8 cellular contexts compared by ENCODE assay signal in genomic region chr12:53251477-53252348, GRCh38. TPM values are rescaled to one million over a fixed set of nuclear protein-coding genes. Genes with fewer than 3 reads are reported as not detected.
DNase-seq lines count a peak whose midpoint lies in the region; ATAC-seq, FAIRE-seq and TF ChIP-seq lines count a peak whose summit lies in the region.

No MANE protein-coding gene starts in this region.

- H3K9me3 ChIP-seq in HUES48 (ENCODE audit: control insufficient read depth, insufficient read depth, low read length), result no peaks in the 10 kb centered on the region
- H3K9me3 ChIP-seq in naive thymus-derived CD4-positive, alpha-beta T cell (ENCODE audit: control insufficient read depth in 2 of 3, low read length in 3 of 3), result no peaks in the 10 kb centered on the region
- no peaks in the 10 kb centered on the region for H3K9me3 ChIP-seq in stomach

- FAIRE-seq in D721Med (lab: Jason Lieb, UNC), result no peak

- WGBS in stomach, 5 donors, result 0 to 1% (median 0%) methylated on average over 21 to 51 of the region's 51 CpGs

- H3K4me1 ChIP-seq in HUES48 (ENCODE audit: control insufficient read depth, insufficient read depth, low read length) (peaks cover 12% of the 10 kb centered on the region), stomach (peaks cover 23 to 45% (median 31%) of the 10 kb centered on the region in 4 donors)
- H3K4me1 ChIP-seq in naive thymus-derived CD4-positive, alpha-beta T cell (ENCODE audit: control insufficient read depth in 2 of 2, insufficient read depth in 2 of 2, low read length in 2 of 2), result peaks cover 26 to 38% of the 10 kb centered on the region in 2 donors

- peak overlapping the region; percentile 84 to 97 (median 94) for H3K27ac Mint-ChIP-seq in naive thymus-derived CD4-positive, alpha-beta T cell

- H3K27me3 ChIP-seq in HUES48 (ENCODE audit: control insufficient read depth, insufficient read depth, low read length) (no peaks in the 10 kb centered on the region), stomach (no peaks in the 10 kb centered on the region)
- H3K27me3 ChIP-seq in naive thymus-derived CD4-positive, alpha-beta T cell (ENCODE audit: control insufficient read depth in 2 of 2, insufficient read depth in 2 of 2, low read length in 2 of 2), result no peaks in the 10 kb centered on the region

- intact Hi-C loops in naive thymus-derived CD4-positive, alpha-beta T cell (cut with micrococcal nuclease), result loop anchor here (1.0 to 5.0 kb wide), 12 partner anchors 17 to 244 kb away; partner anchors contain the start of genes CSAD (in 2 of the 2), ESPL1 (in 2 of the 2), RARG (in 2 of the 2) and ZNF740 (in 2 of the 2)
- intact Hi-C loops in stomach (cut with DNase I; ENCODE audit: low total_unique reads), result no loop called here

- TF ChIP-seq POLR2A in stomach (IDR thresholded peaks at IDR 0.05), result no peak

- H3K27me3 Mint-ChIP-seq in naive thymus-derived CD4-positive, alpha-beta T cell, result no peaks in the 10 kb centered on the region

- peak overlapping the region; percentile 71 for H3K9ac ChIP-seq in HUES48 (ENCODE audit: low read depth, low read length)

- TF ChIP-seq EP300 in stomach (IDR thresholded peaks at IDR 0.05), result no peak

- peaks cover 37 to 59% (median 48%) of the 10 kb centered on the region in 7 donors for H3K4me1 Mint-ChIP-seq in naive thymus-derived CD4-positive, alpha-beta T cell

- peaks cover 12% of the 10 kb centered on the region for H3K36me3 ChIP-seq in HUES48 (ENCODE audit: control insufficient read depth, insufficient read depth, low read length)
- H3K36me3 ChIP-seq in naive thymus-derived CD4-positive, alpha-beta T cell (ENCODE audit: control insufficient read depth in 2 of 3, insufficient read depth in 3 of 3, low read length in 3 of 3), result peaks cover 5 to 18% (median 6%) of the 10 kb centered on the region in 3 experiments
- peaks cover 9 to 31% (median 27%) of the 10 kb centered on the region in 4 donors for H3K36me3 ChIP-seq in stomach

- H3K36me3 Mint-ChIP-seq in naive thymus-derived CD4-positive, alpha-beta T cell, result peaks cover 0 to 7% (median 3%) of the 10 kb centered on the region in 5 donors

- H3K4me3 ChIP-seq in HUES48 (ENCODE audit: low read depth, low read length), result peak overlapping the region; percentile 71
- H3K4me3 ChIP-seq in naive thymus-derived CD4-positive, alpha-beta T cell (ENCODE audit: low read length), result peak overlapping the region; percentile 95
- peak overlapping the region; percentile 74 to 95 (median 78) for H3K4me3 ChIP-seq in stomach

- peak overlapping the region; percentile 89 to 98 (median 96) for H3K4me3 Mint-ChIP-seq in naive thymus-derived CD4-positive, alpha-beta T cell

- H3K27ac ChIP-seq in HUES48 (ENCODE audit: low read depth, low read length) (peak overlapping the region; percentile 92), stomach (peak overlapping the region; percentile 85 to 95 (median 92))
- H3K27ac ChIP-seq in naive thymus-derived CD4-positive, alpha-beta T cell (ENCODE audit: low read depth, low read length), result peak overlapping the region; percentile 95

- peak; percentile 49 for TF ChIP-seq CTCF in D721Med (IDR thresholded peaks at IDR 0.05; ENCODE audit: insufficient read depth, missing control alignments)
- peak; percentile 49 for TF ChIP-seq CTCF in GM20000 (IDR thresholded peaks at IDR 0.05; ENCODE audit: extremely low read depth, missing control alignments)
- TF ChIP-seq CTCF in stomach (IDR thresholded peaks at IDR 0.05), result peak in 2 of 7 experiments; percentile 12 to 35

- POLR2A ChIA-PET in naive thymus-derived CD4-positive, alpha-beta T cell (lab: Charles Lee), result interaction anchor here (0.7 to 3.6 kb wide), 18 partner anchors 8 to 92 kb away, joined by 3 to 28 read pairs (median 4); partner anchors contain the start of genes CSAD, ESPL1, ITGB7 and PFDN5

- ATAC-seq in naive thymus-derived CD4-positive, alpha-beta T cell, result peak; percentile 90

- DNase-seq in D721Med (ENCODE audit: insufficient read length, low spot score), result peak; percentile 94
- DNase-seq in GM20000 (ENCODE audit: low spot score), result peak; percentile 93
- peak; percentile 89 for DNase-seq in OCI-M1 (lab: John Stamatoyannopoulos, UW)
- DNase-seq in activated T-helper 1 cell treated with Interleukin-2 at 50 U/mL for 16 hours (ENCODE audit: low read depth), result peak; percentile 58
- peak; percentile 69 for DNase-seq in fibroblast of gingiva (ENCODE audit: low read depth)
- peak; percentile 58 to 81 (median 69) for DNase-seq in naive thymus-derived CD4-positive, alpha-beta T cell
- DNase-seq in stomach, result peak; percentile 76

- CTCF ChIA-PET in naive thymus-derived CD4-positive, alpha-beta T cell (lab: Charles Lee), result interaction anchor here (0.6 to 10.0 kb wide), 14 partner anchors 10 to 94 kb away, joined by 3 to 121 read pairs (median 4); partner anchors contain the start of gene AAAS

- no peaks in the 10 kb centered on the region for H3K9me3 Mint-ChIP-seq in naive thymus-derived CD4-positive, alpha-beta T cell

RNA-seq across cellular contexts. Expression of gene ESPL1, which starts 16.4 kb away (rescaled TPM):
- total RNA-seq in naive thymus-derived CD4-positive, alpha-beta T cell, result 10 to 100 TPM in 1 of 5 experiments, 1 to 10 TPM in 2, under 1 TPM in 2; 0.08 to 65.4 (median 1.1) TPM
- polyA plus RNA-seq in naive thymus-derived CD4-positive, alpha-beta T cell, result not detected
- 10 to 100 TPM in 1 of 5 donors, 1 to 10 TPM in 4; 3.3 to 43.2 (median 6.6) TPM for total RNA-seq in stomach
- polyA plus RNA-seq in stomach, result 10 to 100 TPM in 1 of 3 donors, under 1 TPM in 2; 0.15 to 13.1 (median 0.75) TPM

RNA-seq across cellular contexts. Expression of gene RARG, which starts 19.7 kb away (rescaled TPM):
- total RNA-seq in naive thymus-derived CD4-positive, alpha-beta T cell, result 10 to 100 TPM; 22.4 to 73.1 (median 57.4) TPM
- 10 to 100 TPM in 1 of 2 donors, 1 to 10 TPM in 1; 6.4 to 17.2 TPM for polyA plus RNA-seq in naive thymus-derived CD4-positive, alpha-beta T cell
- total RNA-seq in stomach, result 10 to 100 TPM in 2 of 5 donors, 1 to 10 TPM in 3; 2.0 to 26.5 (median 9.5) TPM
- polyA plus RNA-seq in stomach, result 10 to 100 TPM in 1 of 3 donors, 1 to 10 TPM in 2; 4.9 to 37.7 (median 9.6) TPM

RNA-seq across cellular contexts. Expression of gene PFDN5, which starts 43.6 kb away (rescaled TPM):
- total RNA-seq in naive thymus-derived CD4-positive, alpha-beta T cell, result 100 to 1,000 TPM; 323 to 785 (median 692) TPM
- 1,000 to 10,000 TPM; 1,766 to 1,956 TPM for polyA plus RNA-seq in naive thymus-derived CD4-positive, alpha-beta T cell
- total RNA-seq in stomach, result 100 to 1,000 TPM; 207 to 623 (median 288) TPM
- polyA plus RNA-seq in stomach, result 1,000 to 10,000 TPM; 1,294 to 1,886 (median 1,325) TPM

RNA-seq across cellular contexts. Expression of gene ITGB7, which starts 44.7 kb away (rescaled TPM):
- 100 to 1,000 TPM; 208 to 760 (median 408) TPM for total RNA-seq in naive thymus-derived CD4-positive, alpha-beta T cell
- 100 to 1,000 TPM; 191 to 205 TPM for polyA plus RNA-seq in naive thymus-derived CD4-positive, alpha-beta T cell
- 10 to 100 TPM in 1 of 5 donors, 1 to 10 TPM in 2, not detected in 2; 4.6 to 29.5 (median 5.7) TPM for total RNA-seq in stomach
- polyA plus RNA-seq in stomach, result 1 to 10 TPM in 2 of 3 donors, under 1 TPM in 1; 0.56 to 3.8 (median 1.7) TPM

RNA-seq across cellular contexts. Expression of gene MYG1, which starts 47.8 kb away (rescaled TPM):
- 10 to 100 TPM; 38.9 to 55.9 (median 49.2) TPM for total RNA-seq in naive thymus-derived CD4-positive, alpha-beta T cell
- polyA plus RNA-seq in naive thymus-derived CD4-positive, alpha-beta T cell, result 10 to 100 TPM; 69.6 to 75.1 TPM
- 10 to 100 TPM; 16.0 to 33.9 (median 29.0) TPM for total RNA-seq in stomach
- polyA plus RNA-seq in stomach, result 100 to 1,000 TPM in 1 of 3 donors, 10 to 100 TPM in 2; 89.5 to 120 (median 98.5) TPM

Comparison
In these comparisons a context has a peak if more than half of its experiments do, and no peak if none do; other contexts are left out.
1. Peak in every context shown above with its lines: DNase-seq, ATAC-seq, H3K4me3 ChIP-seq and H3K27ac ChIP-seq.